8 cellular contexts compared by ENCODE assay signal in the genomic region with DNA sequence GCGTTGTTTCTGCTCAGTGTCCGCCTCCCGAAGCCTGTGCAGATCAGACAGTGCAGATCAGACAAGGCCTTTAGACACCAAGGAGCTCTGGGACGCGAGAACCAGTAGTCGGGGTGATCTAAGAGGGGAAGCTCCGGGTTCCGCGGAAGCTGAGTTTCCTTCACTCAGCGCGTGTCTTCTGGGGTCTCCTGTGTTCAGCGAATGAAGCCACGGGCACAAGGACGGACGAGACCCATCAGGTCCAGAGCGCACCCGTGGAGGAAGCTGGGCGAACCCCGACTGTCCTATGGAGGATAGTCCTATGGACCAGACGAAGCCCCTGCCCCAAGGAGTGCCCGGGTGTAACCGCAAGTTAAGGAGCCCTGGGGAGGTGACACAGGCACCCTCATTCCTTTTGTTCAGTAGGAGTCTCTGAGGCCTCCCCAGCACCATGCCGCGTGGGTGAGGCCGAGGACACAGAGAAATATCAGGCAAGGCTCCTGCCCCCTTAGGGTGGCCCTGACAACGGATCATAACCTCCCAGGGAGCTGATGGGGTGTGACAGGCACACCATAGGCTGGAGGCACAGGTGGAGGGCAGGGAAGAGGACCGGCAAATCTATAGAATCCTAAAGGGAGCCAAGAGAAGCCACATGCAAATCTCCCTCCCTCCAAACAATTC. TPM values are rescaled to one million over a fixed set of nuclear protein-coding genes. Genes with fewer than 3 reads are reported as not detected.
DNase-seq lines count a peak whose midpoint lies in the region; ATAC-seq and TF ChIP-seq lines count a peak whose summit lies in the region.

No MANE protein-coding gene starts in this region.

- RAD21 ChIA-PET in HCT116 (lab: Charles Lee; ENCODE audit: low non-redundant PET in 1 of 2, low total read pairs in 2 of 2, uncharacterized antibody in 2 of 2, unreplicated experiment in 2 of 2), result interaction anchor here (0.6 to 1.2 kb wide), 3 partner anchors 46 to 126 kb away, joined by 4 to 11 read pairs (median 4); a partner anchor contains a TSS

- peak overlapping the region; percentile 97 for H3K27ac Mint-ChIP-seq in Calu3 (ENCODE audit: unreplicated experiment)
- H3K27ac Mint-ChIP-seq in stimulated activated naive CD8-positive, alpha-beta T cell treated with anti-CD3 and anti-CD28 coated beads, Interleukin-15, amount 100 ng/mL, for 72 hours, result peak overlapping the region; percentile 99

- H3K27me3 ChIP-seq in HCT116 (ENCODE audit: insufficient read depth, low read length), result no peaks in the 10 kb centered on the region
- peaks cover 12% of the 10 kb centered on the region for H3K27me3 ChIP-seq in NT2/D1 (ENCODE audit: insufficient read depth, insufficient read length)
- no peaks in the 10 kb centered on the region for H3K27me3 ChIP-seq in body of pancreas

- no peaks in the 10 kb centered on the region for H3K9me2 ChIP-seq in HCT116 (ENCODE audit: insufficient read depth)

- TF ChIP-seq CTCF in Calu3 (IDR thresholded peaks at IDR 0.05; ENCODE audit: unreplicated experiment) (no peak), HCT116 (IDR thresholded peaks at IDR 0.05 in 2 of 3, conservative IDR thresholded peaks at IDR 0.05 in 1 of 3; ENCODE audit: borderline replicate concordance in 1 of 3, insufficient read depth in 1 of 3, low read depth in 2 of 3, low read length in 2 of 3) (no peak), body of pancreas (IDR thresholded peaks at IDR 0.05) (no peak)

- peaks cover 80% of the 10 kb centered on the region for H3K36me3 Mint-ChIP-seq in Calu3 (ENCODE audit: insufficient read depth, unreplicated experiment)

- BruUV-seq in Calu3 (replicated peaks; lab: Mats Ljungman, UMichigan), result no TSS peak
- no TSS peak for BruUV-seq in HCT116 (replicated peaks; lab: Mats Ljungman, UMichigan)

- intact Hi-C loops in Calu3 (cut with micrococcal nuclease; ENCODE audit: unreplicated experiment) (loop anchor here (5.0 to 10.0 kb wide), 4 partner anchors 47 to 250 kb away; a partner anchor contains a TSS), HCT116 (cut with micrococcal nuclease) (loop anchor here (2.0 to 5.0 kb wide), 2 partner anchors 46 to 82 kb away; a partner anchor contains a TSS), body of pancreas (cut with DNase I) (loop anchor here (10.0 kb wide), 1 partner anchor 80 kb away; no protein-coding TSS in a partner anchor)

- H3K4me3 Mint-ChIP-seq in Calu3 (ENCODE audit: low read depth, unreplicated experiment), result peak overlapping the region; percentile 91
- peak overlapping the region; percentile 93 to 98 for H3K4me3 Mint-ChIP-seq in stimulated activated naive CD8-positive, alpha-beta T cell treated with anti-CD3 and anti-CD28 coated beads, Interleukin-15, amount 100 ng/mL, for 72 hours

- peaks cover 45% of the 10 kb centered on the region for H3K4me1 Mint-ChIP-seq in Calu3 (ENCODE audit: low read depth, unreplicated experiment)
- peaks cover 70% of the 10 kb centered on the region for H3K4me1 Mint-ChIP-seq in stimulated activated naive CD8-positive, alpha-beta T cell treated with anti-CD3 and anti-CD28 coated beads, Interleukin-15, amount 100 ng/mL, for 72 hours

- H3K9me3 Mint-ChIP-seq in Calu3 (ENCODE audit: low read depth, unreplicated experiment), result no peaks in the 10 kb centered on the region
- H3K9me3 Mint-ChIP-seq in stimulated activated naive CD8-positive, alpha-beta T cell treated with anti-CD3 and anti-CD28 coated beads, Interleukin-15, amount 100 ng/mL, for 72 hours, result peaks cover 0 to 4% of the 10 kb centered on the region in 2 donors

- H3K9ac ChIP-seq in HCT116 (ENCODE audit: low read length), result peak overlapping the region; percentile 94
- H3K9ac ChIP-seq in NT2/D1 (ENCODE audit: insufficient read length, low read depth), result peak overlapping the region; percentile 99

- H2AFZ ChIP-seq in HCT116 (ENCODE audit: low read depth, low read length, poor library complexity, severe bottlenecking), result no peak overlapping the region

- ATAC-seq in HCT116 (peak; percentile 10), body of pancreas (no peak), left lobe of liver (peak; percentile 5), GM19023 (IDR thresholded peaks at IDR 0.05; ENCODE audit: unreplicated experiment) (no peak), GM19351 (IDR thresholded peaks at IDR 0.05; ENCODE audit: unreplicated experiment) (no peak)
- peak; percentile 13 for ATAC-seq in stimulated activated naive CD8-positive, alpha-beta T cell treated with anti-CD3 and anti-CD28 coated beads, Interleukin-15, amount 100 ng/mL, for 72 hours

- H4K20me1 ChIP-seq in HCT116 (ENCODE audit: insufficient read depth), result peaks cover 33% of the 10 kb centered on the region; the same call in 1 of the 2 replicates

- POLR2A ChIA-PET in HCT116 (lab: Charles Lee), result interaction anchor here (0.7 to 2.9 kb wide), 12 partner anchors 8 to 270 kb away, joined by 3 to 13 read pairs (median 6); a partner anchor contains a TSS

- H3K4me3 ChIP-seq in HCT116 (replicated peaks in 1 of 2; ENCODE audit: low read depth in 1 of 2, low read length in 2 of 2) (peak overlapping the region; percentile 99 to 100), NT2/D1 (ENCODE audit: insufficient read length, low read depth) (peak overlapping the region; percentile 97), body of pancreas (peak overlapping the region in 1 of 2 donors; percentile 9)

- H3K36me3 ChIP-seq in HCT116 (ENCODE audit: control insufficient read depth in 1 of 2, insufficient read depth in 2 of 2, low read length in 2 of 2) (peaks cover 18 to 38% of the 10 kb centered on the region in 2 experiments), NT2/D1 (ENCODE audit: insufficient read depth, insufficient read length, low read length) (peaks cover 38% of the 10 kb centered on the region), body of pancreas (replicated peaks in 1 of 2; ENCODE audit: insufficient read depth in 1 of 2, low read depth in 2 of 2) (peaks cover 0 to 6% of the 10 kb centered on the region in 2 donors)

- H3K9me3 ChIP-seq in HCT116 (ENCODE audit: control insufficient read depth in 1 of 2, insufficient read depth in 1 of 2, low read depth in 1 of 2, low read length in 2 of 2) (no peaks in the 10 kb centered on the region), NT2/D1 (ENCODE audit: insufficient read depth, low read length) (no peaks in the 10 kb centered on the region), body of pancreas (no peaks in the 10 kb centered on the region)

- DNase-seq in Calu3 (peak; percentile 34), HCT116 (ENCODE audit: low read depth, low spot score) (no peak), NT2/D1 (ENCODE audit: low read depth, low spot score) (no peak), body of pancreas (peak in 1 of 4 donors; percentile 25), left lobe of liver (ENCODE audit: low spot score) (peak; percentile 58)
- DNase-seq in stimulated activated naive CD8-positive, alpha-beta T cell treated with anti-CD3 and anti-CD28 coated beads, Interleukin-15, amount 100 ng/mL, for 72 hours, result peak; percentile 41 to 55

- peaks cover 64% of the 10 kb centered on the region for H3K79me2 ChIP-seq in HCT116 (ENCODE audit: insufficient read depth, low read length)

- TF ChIP-seq RAD21 in HCT116 (IDR thresholded peaks at IDR 0.05; ENCODE audit: low read depth), result no peak

- WGBS in body of pancreas, 2 donors, result 26 to 33% methylated on average over 11 to 27 of the region's 27 CpGs

- CTCF ChIA-PET in Calu3 (lab: Charles Lee), result interaction anchor here (0.5 to 2.0 kb wide), 13 partner anchors 16 to 270 kb away, joined by 3 to 10 read pairs (median 5); a partner anchor contains a TSS
- CTCF ChIA-PET in HCT116 (lab: Charles Lee), result interaction anchor here (0.9 to 1.7 kb wide), 4 partner anchors 57 to 243 kb away, joined by 3 to 12 read pairs (median 4); no protein-coding TSS in a partner anchor

- peak overlapping the region; percentile 99 for H3K4me2 ChIP-seq in HCT116 (ENCODE audit: low read length)

- H3K4me1 ChIP-seq in HCT116 (ENCODE audit: control insufficient read depth in 1 of 2, insufficient read depth in 2 of 2, low read length in 2 of 2), result peaks cover 6 to 60% of the 10 kb centered on the region in 2 experiments; a peak in 3 of 4 replicates
- H3K4me1 ChIP-seq in NT2/D1 (ENCODE audit: insufficient read depth, insufficient read length), result peaks cover 28% of the 10 kb centered on the region
- peaks cover 54% of the 10 kb centered on the region for H3K4me1 ChIP-seq in body of pancreas

- peak overlapping the region; percentile 99 for H3K27ac ChIP-seq in HCT116 (ENCODE audit: low read depth, low read length)
- peak overlapping the region; percentile 84 to 96 (median 94) for H3K27ac ChIP-seq in body of pancreas

- no peak for TF ChIP-seq POLR2A in HCT116 (IDR thresholded peaks at IDR 0.05; ENCODE audit: borderline replicate concordance, extremely low read depth, insufficient read depth, insufficient read length)
- no peak for TF ChIP-seq POLR2A in body of pancreas (IDR thresholded peaks at IDR 0.05)

- H3K27me3 Mint-ChIP-seq in Calu3 (ENCODE audit: unreplicated experiment), result no peaks in the 10 kb centered on the region
- H3K27me3 Mint-ChIP-seq in stimulated activated naive CD8-positive, alpha-beta T cell treated with anti-CD3 and anti-CD28 coated beads, Interleukin-15, amount 100 ng/mL, for 72 hours, result no peaks in the 10 kb centered on the region

TF ChIP-seq in HCT116, 20 proteins besides CTCF, POLR2A, EP300 and RAD21 (continues in another document):
- TF ChIP-seq JUND (IDR thresholded peaks at IDR 0.05) (no peak), ZFX (IDR thresholded peaks at IDR 0.05) (no peak)

RNA-seq across cellular contexts. Expression of a gene that starts 0.6 kb away (rescaled TPM):
- total RNA-seq in Calu3 (2022), result 38.8 and 49.4 TPM in 2 replicates
- 21.0 TPM for total RNA-seq in HCT116 (2021; ENCODE audit: unreplicated experiment)
- polyA plus RNA-seq in HCT116 (2012), result 4.8 and 9.0 TPM in 2 replicates
- total RNA-seq in body of pancreas, result 10 to 100 TPM; 12.5 to 53.4 TPM
- 26.6 TPM for total RNA-seq in left lobe of liver

RNA-seq across cellular contexts. Expression of a gene that starts 1.0 kb away (rescaled TPM):
- 1,462 and 1,520 TPM in 2 replicates for total RNA-seq in Calu3 (2022)
- 3,050 TPM for total RNA-seq in HCT116 (2021; ENCODE audit: unreplicated experiment)
- polyA plus RNA-seq in HCT116 (2012), result 4,429 and 5,970 TPM in 2 replicates
- 100 to 1,000 TPM; 113 to 268 TPM for total RNA-seq in body of pancreas
- total RNA-seq in left lobe of liver, result 515 TPM

RNA-seq across cellular contexts. Expression of a gene that starts 8.1 kb away (rescaled TPM):
- total RNA-seq in Calu3 (2022) (not detected in 2 replicates), HCT116 (2021; ENCODE audit: unreplicated experiment) (not detected), body of pancreas (not detected), left lobe of liver (not detected)
- 0.21 TPM in 1 of 2 replicates, not detected in the other for polyA plus RNA-seq in HCT116 (2012)

RNA-seq across cellular contexts. Expression of a gene that starts 14.4 kb away (rescaled TPM):
- total RNA-seq in Calu3 (2022), result 0.97 and 1.3 TPM in 2 replicates
- 2.8 TPM for total RNA-seq in HCT116 (2021; ENCODE audit: unreplicated experiment)
- 3.4 and 4.5 TPM in 2 replicates for polyA plus RNA-seq in HCT116 (2012)
- total RNA-seq in body of pancreas, result not detected
- not detected for total RNA-seq in left lobe of liver

RNA-seq across cellular contexts. Expression of a gene that starts 21.6 kb away (rescaled TPM):
- total RNA-seq in Calu3 (2022), result not detected in 2 replicates
- not detected for total RNA-seq in HCT116 (2021; ENCODE audit: unreplicated experiment)
- polyA plus RNA-seq in HCT116 (2012), result not detected in 2 replicates
- total RNA-seq in body of pancreas, result not detected
- total RNA-seq in left lobe of liver, result not detected

Comparison
In these comparisons a context has a peak if more than half of its experiments do, and no peak if none do; other contexts are left out.
1. DNase-seq: peak in Calu3 (single experiment), left lobe of liver (single experiment) and stimulated activated naive CD8-positive, alpha-beta T cell treated with anti-CD3 and anti-CD28 coated beads, Interleukin-15, amount 100 ng/mL, for 72 hours (2 of 2); none in HCT116 (single experiment) and NT2/D1 (single experiment).
2. ATAC-seq: peak in HCT116 (single experiment), left lobe of liver (single experiment) and stimulated activated naive CD8-positive, alpha-beta T cell treated with anti-CD3 and anti-CD28 coated beads, Interleukin-15, amount 100 ng/mL, for 72 hours (single experiment); none in body of pancreas (single experiment), GM19023 (single experiment) and GM19351 (single experiment).